Comparison of ENCODE assay signal across 22 cellular contexts in genomic region chr10:70500812-70501301, GRCh38. TPM values are rescaled to one million over a fixed set of nuclear protein-coding genes. Genes with fewer than 3 reads are reported as not detected.
DNase-seq lines count a peak whose midpoint lies in the region; ATAC-seq and TF ChIP-seq lines count a peak whose summit lies in the region.
"Had no signal": no experiment of that assay in that cellular context is flagged by ENCODE, and none has a peak within 500 bp of the region (broad histone marks: within the 10 kb centered on the region; RNA-seq: fewer than 3 reads in every experiment).

No MANE protein-coding gene starts in this region.

- no peaks in the 10 kb centered on the region for H3K27me3 ChIP-seq in endodermal cell (ENCODE audit: control insufficient read depth, insufficient read depth, low read length, poor library complexity, severe bottlenecking)
- no peaks in the 10 kb centered on the region for H3K27me3 ChIP-seq in right lobe of liver
- H3K27me3 ChIP-seq: cardiac muscle cell, neutrophil had no signal

- H3K4me3 Mint-ChIP-seq in endodermal cell, result no peak overlapping the region
- H3K4me3 Mint-ChIP-seq in stimulated activated naive B cell treated with anti-CD40 and anti-IgM and Interleukin-4, amounts not matched to agents 10 μg/mL and 1 μg/mL and 100 μg/mL, for 72 hours, result no peak overlapping the region
- H3K4me3 Mint-ChIP-seq: activated naive CD8-positive, alpha-beta T cell had no signal

- TF ChIP-seq POLR2A in NB4 (IDR thresholded peaks at IDR 0.05; ENCODE audit: extremely low read depth, insufficient read length) (no peak), right lobe of liver (IDR thresholded peaks at IDR 0.05) (no peak)

- WGBS in endodermal cell (ENCODE audit: insufficient coverage in 1 of 2, insufficient read length in 1 of 2), 2 experiments, result 76% methylated on average over 4 of the region's 4 CpGs; no CpG with 5 or more reads in 1 of the 2 experiments
- 40% methylated on average over 1 of the region's 4 CpGs for WGBS in right lobe of liver (ENCODE audit: insufficient coverage, low coverage, low lambda C conversion rate, missing lambda C conversion rate)

- peak overlapping the region; percentile 45 for H3K27ac Mint-ChIP-seq in endodermal cell
- peak overlapping the region; percentile 72 for H3K27ac Mint-ChIP-seq in stimulated activated naive B cell treated with anti-CD40 and anti-IgM and Interleukin-4, amounts not matched to agents 10 μg/mL and 1 μg/mL and 100 μg/mL, for 72 hours
- no peak overlapping the region for H3K27ac Mint-ChIP-seq in activated naive CD4-positive, alpha-beta T cell treated with anti-CD3 and anti-CD28 coated beads, Interleukin-2, amount 50 U/mL, for 72 hours
- H3K27ac Mint-ChIP-seq: activated naive CD8-positive, alpha-beta T cell had no signal

- intact Hi-C loops in right lobe of liver (cut with DNase I), result no loop called here

- TF ChIP-seq CTCF in NB4 (IDR thresholded peaks at IDR 0.05; ENCODE audit: low read depth, low read length) (no peak), endodermal cell (conservative IDR thresholded peaks at IDR 0.05) (no peak), right lobe of liver (IDR thresholded peaks at IDR 0.05) (no peak)

- peaks cover 13% of the 10 kb centered on the region for H3K4me1 Mint-ChIP-seq in endodermal cell
- peaks cover 21 to 23% of the 10 kb centered on the region in 2 donors for H3K4me1 Mint-ChIP-seq in stimulated activated naive B cell treated with anti-CD40 and anti-IgM and Interleukin-4, amounts not matched to agents 10 μg/mL and 1 μg/mL and 100 μg/mL, for 72 hours

- peak; percentile 45 to 74 (median 68) for ATAC-seq in right lobe of liver
- no peak for ATAC-seq in stimulated activated naive B cell treated with anti-CD40 and anti-IgM and Interleukin-4, amounts not matched to agents 10 μg/mL and 1 μg/mL and 100 μg/mL, for 72 hours (replicated peaks)
- no peak for ATAC-seq in GM18909 (IDR thresholded peaks at IDR 0.05; ENCODE audit: poor library complexity, unreplicated experiment)
- no peak for ATAC-seq in activated naive CD4-positive, alpha-beta T cell treated with anti-CD3 and anti-CD28 coated beads, Interleukin-2, amount 50 U/mL, for 72 hours
- ATAC-seq: left colon had no signal

- H3K4me3 ChIP-seq in NB4 (ENCODE audit: low read depth, low read length), result no peak overlapping the region
- no peak overlapping the region for H3K4me3 ChIP-seq in endodermal cell (ENCODE audit: low read length)
- H3K4me3 ChIP-seq in right lobe of liver, result no peak overlapping the region
- H3K4me3 ChIP-seq: cardiac muscle cell, PC-9, skin epidermis had no signal

- peak; percentile 54 for DNase-seq in NB4 (ENCODE audit: low read depth)
- no peak for DNase-seq in endodermal cell
- no peak for DNase-seq in right lobe of liver
- no peak for DNase-seq in stimulated activated naive B cell treated with anti-CD40 and anti-IgM and Interleukin-4, amounts not matched to agents 10 μg/mL and 1 μg/mL and 100 μg/mL, for 72 hours
- no peak for DNase-seq in OCI-M1 (lab: John Stamatoyannopoulos, UW)
- no peak for DNase-seq in activated naive CD4-positive, alpha-beta T cell treated with anti-CD3 and anti-CD28 coated beads, Interleukin-2, amount 50 U/mL, for 72 hours (ENCODE audit: low spot score in 2 of 2)
- no peak for DNase-seq in hypothalamus (lab: John Stamatoyannopoulos, UW)
- DNase-seq: activated CD8-positive, alpha-beta memory T cell treated with anti-CD3 and anti-CD28 coated beads, Interleukin-2, amount 50 U/mL, for 48 hours; DMS153; IMR-90; left colon; NCI-H1417 treated with DMSO at 0.1 percent for 48 hours; PC-9; stimulated activated naive CD4-positive, alpha-beta T cell treated with Interleukin-2 at 50 U/mL for 16 hours had no signal

- H3K27me3 Mint-ChIP-seq in endodermal cell (ENCODE audit: insufficient read depth), result no peaks in the 10 kb centered on the region
- no peaks in the 10 kb centered on the region for H3K27me3 Mint-ChIP-seq in stimulated activated naive B cell treated with anti-CD40 and anti-IgM and Interleukin-4, amounts not matched to agents 10 μg/mL and 1 μg/mL and 100 μg/mL, for 72 hours
- H3K27me3 Mint-ChIP-seq: activated naive CD8-positive, alpha-beta T cell had no signal

- H3K4me1 ChIP-seq in endodermal cell (ENCODE audit: control insufficient read depth, insufficient read depth, low read length) (no peaks in the 10 kb centered on the region), right lobe of liver (peaks cover 0 to 4% (median 0%) of the 10 kb centered on the region in 4 donors)

- peaks cover 5% of the 10 kb centered on the region for H3K36me3 Mint-ChIP-seq in endodermal cell (ENCODE audit: low read depth)
- no peaks in the 10 kb centered on the region for H3K36me3 Mint-ChIP-seq in stimulated activated naive B cell treated with anti-CD40 and anti-IgM and Interleukin-4, amounts not matched to agents 10 μg/mL and 1 μg/mL and 100 μg/mL, for 72 hours
- H3K36me3 Mint-ChIP-seq in activated naive CD4-positive, alpha-beta T cell treated with anti-CD3 and anti-CD28 coated beads, Interleukin-2, amount 50 U/mL, for 72 hours, result no peaks in the 10 kb centered on the region
- H3K36me3 Mint-ChIP-seq: activated naive CD8-positive, alpha-beta T cell had no signal

- no peaks in the 10 kb centered on the region for H3K9me3 ChIP-seq in endodermal cell (ENCODE audit: control insufficient read depth, low read length)
- H3K9me3 ChIP-seq in right lobe of liver, result no peaks in the 10 kb centered on the region
- H3K9me3 ChIP-seq: neutrophil had no signal

- H3K9me3 Mint-ChIP-seq in endodermal cell, result no peaks in the 10 kb centered on the region
- no peaks in the 10 kb centered on the region for H3K9me3 Mint-ChIP-seq in stimulated activated naive B cell treated with anti-CD40 and anti-IgM and Interleukin-4, amounts not matched to agents 10 μg/mL and 1 μg/mL and 100 μg/mL, for 72 hours
- H3K9me3 Mint-ChIP-seq in activated naive CD4-positive, alpha-beta T cell treated with anti-CD3 and anti-CD28 coated beads, Interleukin-2, amount 50 U/mL, for 72 hours, result no peaks in the 10 kb centered on the region

- H3K9ac ChIP-seq in endodermal cell (ENCODE audit: extremely low read depth, low read length, poor library complexity, severe bottlenecking), result no peak overlapping the region

- H3K27ac ChIP-seq in endodermal cell (ENCODE audit: low read depth, low read length) (no peak overlapping the region), right lobe of liver (peak overlapping the region in 1 of 3 donors; percentile 16)
- H3K27ac ChIP-seq: cardiac muscle cell, epithelial cell of prostate, neutrophil, PC-9 had no signal

- H3K36me3 ChIP-seq in endodermal cell (ENCODE audit: control insufficient read depth, insufficient read depth, low read length) (no peaks in the 10 kb centered on the region), right lobe of liver (no peaks in the 10 kb centered on the region)
- H3K36me3 ChIP-seq: cardiac muscle cell, neutrophil had no signal

RNA-seq across cellular contexts. Expression of gene PALD1, which starts 22.3 kb away (rescaled TPM):
- total RNA-seq in endodermal cell (10 to 100 TPM; 17.3 to 19.7 TPM), right lobe of liver (1 to 10 TPM in 4 of 6 experiments, under 1 TPM in 2; 0.81 to 2.9 (median 1.3) TPM)
- 12.0 TPM for polyA plus RNA-seq in endodermal cell (2013, experiment 1 of 2)
- 11.6 TPM for polyA plus RNA-seq in endodermal cell (2013, experiment 2 of 2)
- 1 to 10 TPM in 1 of 2 donors, under 1 TPM in 1; 0.20 to 4.8 TPM for total RNA-seq in activated naive CD4-positive, alpha-beta T cell treated with anti-CD3 and anti-CD28 coated beads, Interleukin-2, amount 50 U/mL, for 72 hours

RNA-seq across cellular contexts. Expression of gene NODAL, which starts 59.4 kb away (rescaled TPM):
- total RNA-seq in endodermal cell (10 to 100 TPM; 18.2 to 71.0 TPM), right lobe of liver (not detected)
- 36.1 TPM for polyA plus RNA-seq in endodermal cell (2013, experiment 1 of 2)
- polyA plus RNA-seq in endodermal cell (2013, experiment 2 of 2), result 39.2 TPM
- total RNA-seq in activated naive CD4-positive, alpha-beta T cell treated with anti-CD3 and anti-CD28 coated beads, Interleukin-2, amount 50 U/mL, for 72 hours, result not detected
- total RNA-seq: H4; IMR-90; left colon; PC-9; T-helper 1 cell treated with Interleukin-12 subunit alpha and Interleukin-12 subunit beta and Interleukin-4 antibody, amounts not matched to agents 30 ng/mL and 1 ng/mL, for 36 hours had no signal
- polyA plus RNA-seq: IMR-90 had no signal

Comparison
In these comparisons a context has a peak if more than half of its experiments do, and no peak if none do; other contexts are left out.
1. H3K27ac Mint-ChIP-seq: peak in endodermal cell (single experiment) and stimulated activated naive B cell treated with anti-CD40 and anti-IgM and Interleukin-4, amounts not matched to agents 10 μg/mL and 1 μg/mL and 100 μg/mL, for 72 hours (single experiment); none in activated naive CD4-positive, alpha-beta T cell treated with anti-CD3 and anti-CD28 coated beads, Interleukin-2, amount 50 U/mL, for 72 hours (0 of 2).
2. ATAC-seq: peak in right lobe of liver (4 of 4); none in stimulated activated naive B cell treated with anti-CD40 and anti-IgM and Interleukin-4, amounts not matched to agents 10 μg/mL and 1 μg/mL and 100 μg/mL, for 72 hours (0 of 2), GM18909 (single experiment) and activated naive CD4-positive, alpha-beta T cell treated with anti-CD3 and anti-CD28 coated beads, Interleukin-2, amount 50 U/mL, for 72 hours (0 of 2).
3. RNA of gene NODAL, which starts 59.4 kb away (total RNA-seq): 18.2 to 71.0 TPM in endodermal cell; not detected in right lobe of liver and not detected in activated naive CD4-positive, alpha-beta T cell treated with anti-CD3 and anti-CD28 coated beads, Interleukin-2, amount 50 U/mL, for 72 hours; every median in the first group is over 10 times any median in the second.